8 cellular contexts compared by ENCODE assay signal in the genomic region with DNA sequence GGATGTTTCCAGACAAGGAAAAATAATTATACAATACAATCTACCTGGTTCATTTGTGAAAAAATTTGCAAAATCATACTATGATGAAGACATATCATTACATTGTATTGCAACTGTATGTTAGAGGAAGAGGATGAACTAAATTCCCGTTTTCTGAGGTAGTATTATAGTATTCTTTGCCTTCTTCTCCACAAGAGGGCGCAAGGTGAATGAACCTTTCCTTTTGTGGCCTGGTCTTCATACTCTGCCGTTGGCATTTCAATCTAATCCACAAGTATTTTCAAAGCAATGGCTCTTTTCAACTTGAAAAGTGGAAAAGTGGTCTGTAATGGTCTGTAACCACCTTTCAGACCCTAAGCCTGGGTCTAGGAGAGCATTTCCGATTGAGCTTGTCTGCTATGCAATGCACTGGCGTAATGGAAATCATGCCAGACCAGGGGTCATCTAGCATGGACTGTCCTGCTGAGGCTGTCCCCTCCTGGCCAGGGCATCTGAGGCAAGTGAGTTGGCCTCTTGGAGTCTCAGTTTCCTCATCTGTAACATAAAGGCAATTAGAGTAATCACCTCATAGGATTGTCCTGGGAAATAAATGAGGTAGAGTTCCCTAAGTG. TPM values are rescaled to one million over a fixed set of nuclear protein-coding genes. Genes with fewer than 3 reads are reported as not detected.
A peak's percentile ranks its signal among the peaks of the same experiment; 100 is the strongest.
DNase-seq lines count a peak whose midpoint lies in the region; ATAC-seq, FAIRE-seq and TF ChIP-seq lines count a peak whose summit lies in the region.

No MANE protein-coding gene starts in this region.

- DNase-seq in A549 (ENCODE audit: low read depth in 1 of 2, low spot score in 1 of 2) (peak; percentile 21 to 63), GM12864 (ENCODE audit: low read depth) (no peak), NCI-H2029 (lab: John Stamatoyannopoulos, UW) (peak; percentile 62), SW480 (ENCODE audit: low spot score) (peak; percentile 67), colonic mucosa (peak; percentile 74), thyroid gland (peak; percentile 18 to 46)

- peak overlapping the region in 1 of 2 donors; percentile 62 for H3K9ac ChIP-seq in colonic mucosa (ENCODE audit: low read depth in 2 of 2, low read length in 2 of 2)
- no peak overlapping the region for H3K9ac ChIP-seq in liver (ENCODE audit: low read depth in 1 of 2, low read length in 2 of 2)

- no peak for TF ChIP-seq EP300 in A549 (IDR thresholded peaks at IDR 0.05)

- TF ChIP-seq POLR2A in A549 (IDR thresholded peaks at IDR 0.05; ENCODE audit: low read length) (no peak), thyroid gland (IDR thresholded peaks at IDR 0.05) (no peak)

- WGBS in A549 (ENCODE audit: missing lambda C conversion rate): 26% methylated on average over 4 of the region's 5 CpGs
- 30% methylated on average over 5 of the region's 5 CpGs for WGBS in liver
- 29 to 37% methylated on average over 5 of the region's 5 CpGs for WGBS in thyroid gland, 2 donors

- TF ChIP-seq RAD21 in A549 (conservative IDR thresholded peaks at IDR 0.05 in 1 of 2, IDR thresholded peaks at IDR 0.05 in 1 of 2) (peak; percentile 81 to 84), liver (IDR thresholded peaks at IDR 0.05) (peak; percentile 99)

- no peak overlapping the region for H3K4me2 ChIP-seq in A549

- TF ChIP-seq CTCF in A549 (IDR thresholded peaks at IDR 0.05) (peak; percentile 72), GM12864 (IDR thresholded peaks at IDR 0.05; ENCODE audit: low read depth, low read length, missing control alignments) (peak; percentile 73), colonic mucosa (IDR thresholded peaks at IDR 0.05) (peak; percentile 76), liver (IDR thresholded peaks at IDR 0.05; ENCODE audit: low read depth, low read length, missing input control) (peak; percentile 75), thyroid gland (IDR thresholded peaks at IDR 0.05) (peak; percentile 30 to 81 (median 67))

- no peaks in the 10 kb centered on the region for H3K36me3 ChIP-seq in colonic mucosa
- H3K36me3 ChIP-seq in liver (ENCODE audit: control insufficient read depth in 4 of 4, insufficient read depth in 3 of 4, low read depth in 1 of 4, low read length in 3 of 4): no peaks in the 10 kb centered on the region
- H3K36me3 ChIP-seq in thyroid gland: no peaks in the 10 kb centered on the region

- H3K27me3 ChIP-seq in colonic mucosa: no peaks in the 10 kb centered on the region
- H3K27me3 ChIP-seq in liver (ENCODE audit: control insufficient read depth in 4 of 4, insufficient read depth in 4 of 4, low read length in 3 of 4): no peaks in the 10 kb centered on the region
- no peaks in the 10 kb centered on the region for H3K27me3 ChIP-seq in thyroid gland

- no peak overlapping the region for H3K4me3 ChIP-seq in A549
- no peak overlapping the region for H3K4me3 ChIP-seq in GM12864 (ENCODE audit: low read depth, low read length)
- H3K4me3 ChIP-seq in colonic mucosa: no peak overlapping the region
- no peak overlapping the region for H3K4me3 ChIP-seq in liver (ENCODE audit: low read depth in 1 of 3, low read length in 3 of 3)
- no peak overlapping the region for H3K4me3 ChIP-seq in thyroid gland (replicated peaks in 1 of 3)

- H3K27ac ChIP-seq in A549 (peak overlapping the region; percentile 67 to 85), colonic mucosa (no peak overlapping the region), liver (ENCODE audit: low read depth in 1 of 2, low read length in 2 of 2) (no peak overlapping the region), thyroid gland (no peak overlapping the region)

- H3K9me3 ChIP-seq in A549 (no peaks in the 10 kb centered on the region), colonic mucosa (no peaks in the 10 kb centered on the region), liver (ENCODE audit: control insufficient read depth in 4 of 4, low read length in 3 of 4) (no peaks in the 10 kb centered on the region), thyroid gland (no peaks in the 10 kb centered on the region)

- ATAC-seq in A549 (peak; percentile 70 to 88; a peak in 3 of 6 replicates), HG02840 (IDR thresholded peaks at IDR 0.05; ENCODE audit: low FRiP score, unreplicated experiment) (peak; percentile 51)

- intact Hi-C loops in colonic mucosa (cut with DNase I): loop anchor here (5.0 kb wide), 1 partner anchor 104 kb away; no protein-coding TSS in a partner anchor
- intact Hi-C loops in thyroid gland (cut with DNase I): no loop called here

- peak; percentile 39 for FAIRE-seq in A549 (lab: Jason Lieb, UNC)

- POLR2A ChIA-PET in A549 (lab: Yijun Ruan, JAX): no interaction called here

- peaks cover 21% of the 10 kb centered on the region for H3K4me1 ChIP-seq in A549
- peaks cover 4% of the 10 kb centered on the region for H3K4me1 ChIP-seq in colonic mucosa
- peaks cover 0 to 8% (median 3%) of the 10 kb centered on the region in 4 donors for H3K4me1 ChIP-seq in liver (ENCODE audit: control insufficient read depth in 4 of 4, insufficient read depth in 4 of 4, low read length in 3 of 4)
- peaks cover 0 to 10% of the 10 kb centered on the region in 2 donors for H3K4me1 ChIP-seq in thyroid gland

- CTCF ChIA-PET in A549 (lab: Yijun Ruan, JAX): interaction anchor here (0.7 to 1.7 kb wide), 10 partner anchors 17 to 236 kb away, joined by 3 to 6 read pairs (median 4); no protein-coding TSS in a partner anchor

TF ChIP-seq in A549, 52 proteins besides CTCF, POLR2A, EP300 and RAD21:
- TF ChIP-seq ZFP36 (IDR thresholded peaks at IDR 0.05; ENCODE audit: borderline replicate concordance, partially characterized antibody): no peak
- TF ChIP-seq SMC3 (IDR thresholded peaks at IDR 0.05): peak; percentile 88
- peak in 1 of 2 experiments; percentile 16; a peak in 1 of 4 replicates for TF ChIP-seq CEBPB (IDR thresholded peaks at IDR 0.05)

TF ChIP-seq in liver, 16 proteins besides CTCF, POLR2A, EP300 and RAD21 (continues in another document):
- TF ChIP-seq, protein P1, sequence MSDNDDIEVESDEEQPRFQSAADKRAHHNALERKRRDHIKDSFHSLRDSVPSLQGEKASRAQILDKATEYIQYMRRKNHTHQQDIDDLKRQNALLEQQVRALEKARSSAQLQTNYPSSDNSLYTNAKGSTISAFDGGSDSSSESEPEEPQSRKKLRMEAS (IDR thresholded peaks at IDR 0.05): no peak
- no peak for TF ChIP-seq JUND (IDR thresholded peaks at IDR 0.05)
- TF ChIP-seq RXRA (IDR thresholded peaks at IDR 0.05): peak in 1 of 2 donors; percentile 46
- TF ChIP-seq EGR1 (IDR thresholded peaks at IDR 0.05; ENCODE audit: low read depth in 2 of 2): no peak
- TF ChIP-seq GABPA (IDR thresholded peaks at IDR 0.05 in 1 of 2, conservative IDR thresholded peaks at IDR 0.05 in 1 of 2): no peak
- TF ChIP-seq FOXA1 (IDR thresholded peaks at IDR 0.05): peak; percentile 20
- no peak for TF ChIP-seq TAF1 (conservative IDR thresholded peaks at IDR 0.05)
- TF ChIP-seq, protein P2, sequence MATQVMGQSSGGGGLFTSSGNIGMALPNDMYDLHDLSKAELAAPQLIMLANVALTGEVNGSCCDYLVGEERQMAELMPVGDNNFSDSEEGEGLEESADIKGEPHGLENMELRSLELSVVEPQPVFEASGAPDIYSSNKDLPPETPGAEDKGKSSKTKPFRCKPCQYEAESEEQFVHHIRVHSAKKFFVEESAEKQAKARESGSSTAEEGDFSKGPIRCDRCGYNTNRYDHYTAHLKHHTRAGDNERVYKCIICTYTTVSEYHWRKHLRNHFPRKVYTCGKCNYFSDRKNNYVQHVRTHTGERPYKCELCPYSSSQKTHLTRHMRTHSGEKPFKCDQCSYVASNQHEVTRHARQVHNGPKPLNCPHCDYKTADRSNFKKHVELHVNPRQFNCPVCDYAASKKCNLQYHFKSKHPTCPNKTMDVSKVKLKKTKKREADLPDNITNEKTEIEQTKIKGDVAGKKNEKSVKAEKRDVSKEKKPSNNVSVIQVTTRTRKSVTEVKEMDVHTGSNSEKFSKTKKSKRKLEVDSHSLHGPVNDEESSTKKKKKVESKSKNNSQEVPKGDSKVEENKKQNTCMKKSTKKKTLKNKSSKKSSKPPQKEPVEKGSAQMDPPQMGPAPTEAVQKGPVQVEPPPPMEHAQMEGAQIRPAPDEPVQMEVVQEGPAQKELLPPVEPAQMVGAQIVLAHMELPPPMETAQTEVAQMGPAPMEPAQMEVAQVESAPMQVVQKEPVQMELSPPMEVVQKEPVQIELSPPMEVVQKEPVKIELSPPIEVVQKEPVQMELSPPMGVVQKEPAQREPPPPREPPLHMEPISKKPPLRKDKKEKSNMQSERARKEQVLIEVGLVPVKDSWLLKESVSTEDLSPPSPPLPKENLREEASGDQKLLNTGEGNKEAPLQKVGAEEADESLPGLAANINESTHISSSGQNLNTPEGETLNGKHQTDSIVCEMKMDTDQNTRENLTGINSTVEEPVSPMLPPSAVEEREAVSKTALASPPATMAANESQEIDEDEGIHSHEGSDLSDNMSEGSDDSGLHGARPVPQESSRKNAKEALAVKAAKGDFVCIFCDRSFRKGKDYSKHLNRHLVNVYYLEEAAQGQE (IDR thresholded peaks at IDR 0.05): no peak
- TF ChIP-seq SP1 (IDR thresholded peaks at IDR 0.05): no peak
- TF ChIP-seq, protein P3, sequence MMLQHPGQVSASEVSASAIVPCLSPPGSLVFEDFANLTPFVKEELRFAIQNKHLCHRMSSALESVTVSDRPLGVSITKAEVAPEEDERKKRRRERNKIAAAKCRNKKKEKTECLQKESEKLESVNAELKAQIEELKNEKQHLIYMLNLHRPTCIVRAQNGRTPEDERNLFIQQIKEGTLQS (IDR thresholded peaks at IDR 0.05): no peak
- no peak for TF ChIP-seq YY1 (IDR thresholded peaks at IDR 0.05)

RNA-seq across cellular contexts. Expression of a gene that starts 30.8 kb away (rescaled TPM):
- polyA plus RNA-seq in A549 (2011; rRNA removed) (1.1 and 1.3 TPM in 2 replicates), A549 (2017; fragmentation: RNase III; extraction: RNeasy Plus Mini Kit Qiagen cat#74134 plus additional on column Dnase treatment) (0.76 to 1.1 TPM (median 0.94 TPM) in 3 replicates), liver (under 1 TPM; 0.60 to 0.86 TPM)
- polyA plus RNA-seq in A549 (2012; cell fraction: cytosol; rRNA removed): 0.16 and 0.18 TPM in 2 replicates
- 0.29 and 0.31 TPM in 2 replicates for polyA plus RNA-seq in A549 (2012; cell fraction: nucleus; rRNA removed)
- polyA minus RNA-seq in A549 (2011; rRNA and poly(A)+ RNA removed): 1.2 and 1.3 TPM in 2 replicates
- total RNA-seq in colonic mucosa (1 to 10 TPM; 3.2 to 3.6 TPM), liver (1 to 10 TPM; 1.1 to 1.2 TPM), thyroid gland (10 to 100 TPM in 1 of 4 donors, 1 to 10 TPM in 3; 5.3 to 14.2 (median 9.1) TPM)

Comparison
In these comparisons a context has a peak if more than half of its experiments do, and no peak if none do; other contexts are left out.
1. H3K27ac ChIP-seq: peak in A549 (2 of 2); none in colonic mucosa (single experiment), liver (0 of 2) and thyroid gland (0 of 3).
2. Peak in every context shown above with its lines, with median percentiles within 50 percentile points of each other: CTCF ChIP-seq.